ENCODE assay signal across 1 cellular context in the genomic region with DNA sequence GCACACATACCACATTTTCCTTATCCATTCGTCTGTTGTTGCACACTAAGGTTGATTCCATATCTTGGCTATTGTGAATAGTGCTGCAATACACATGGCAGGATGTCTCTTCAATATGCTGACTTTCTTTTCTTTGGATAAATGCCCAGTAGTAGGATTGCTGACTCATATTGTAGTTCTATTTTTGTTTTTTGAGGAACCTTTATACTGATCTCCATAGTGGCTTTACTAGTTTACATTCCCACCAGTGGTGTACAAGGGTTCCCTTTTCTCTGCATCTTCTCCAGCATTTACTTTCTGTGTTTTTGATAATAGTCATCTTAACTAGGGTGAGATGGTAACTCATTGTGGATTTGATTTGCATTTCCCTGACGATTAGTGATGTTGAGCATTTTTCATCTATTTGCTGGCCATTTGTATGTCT.
A peak's percentile ranks its signal among the peaks of the same experiment; 100 is the strongest.
TF ChIP-seq lines count a peak whose summit lies in the region.

No MANE protein-coding gene starts in this region.

TF ChIP-seq in K562, 482 proteins besides CTCF, POLR2A, EP300 and RAD21 (continued from another document):
- TF ChIP-seq CBX3 (IDR thresholded peaks at IDR 0.05; ENCODE audit: borderline replicate concordance in 1 of 2, low read length in 2 of 2): no peak; a peak in 1 of 3 replicates
- TF ChIP-seq BACH1 (tag; IDR thresholded peaks at IDR 0.05): peak; percentile 91
- peak; percentile 80 for TF ChIP-seq ARID1B (IDR thresholded peaks at IDR 0.05)
- peak; percentile 92 for TF ChIP-seq SMARCA5 (IDR thresholded peaks at IDR 0.05)
- peak; percentile 36; the same call in 1 of the 2 replicates for TF ChIP-seq SMARCC2 (IDR thresholded peaks at IDR 0.05; ENCODE audit: low read depth)
- no peak for TF ChIP-seq RFX5 (IDR thresholded peaks at IDR 0.05; ENCODE audit: low read depth, low read length)
- TF ChIP-seq EHMT2 (IDR thresholded peaks at IDR 0.05): peak; percentile 92
- TF ChIP-seq DPF2 (IDR thresholded peaks at IDR 0.05): peak; percentile 93
- peak in 1 of 2 experiments; percentile 24; a peak in 1 of 4 replicates for TF ChIP-seq RCOR1 (IDR thresholded peaks at IDR 0.05; ENCODE audit: borderline replicate concordance in 1 of 2, low read depth in 2 of 2, low read length in 2 of 2)
- 0 out of 4 replicates have a peak, but pooled peaks of 1 of the 2 experiments have one; percentile 29 for TF ChIP-seq TBL1XR1 (IDR thresholded peaks at IDR 0.05; ENCODE audit: low read length in 2 of 2)
- peak; percentile 24; the same call in 1 of the 2 replicates for TF ChIP-seq ATF7 (IDR thresholded peaks at IDR 0.05)
- TF ChIP-seq FOXA1 (IDR thresholded peaks at IDR 0.05; ENCODE audit: borderline replicate concordance): no peak
- peak; percentile 83 for TF ChIP-seq SMARCE1 (IDR thresholded peaks at IDR 0.05)
- peak; percentile 100 for TF ChIP-seq C11orf30 (IDR thresholded peaks at IDR 0.05; ENCODE audit: low read depth)
- TF ChIP-seq, protein P1, sequence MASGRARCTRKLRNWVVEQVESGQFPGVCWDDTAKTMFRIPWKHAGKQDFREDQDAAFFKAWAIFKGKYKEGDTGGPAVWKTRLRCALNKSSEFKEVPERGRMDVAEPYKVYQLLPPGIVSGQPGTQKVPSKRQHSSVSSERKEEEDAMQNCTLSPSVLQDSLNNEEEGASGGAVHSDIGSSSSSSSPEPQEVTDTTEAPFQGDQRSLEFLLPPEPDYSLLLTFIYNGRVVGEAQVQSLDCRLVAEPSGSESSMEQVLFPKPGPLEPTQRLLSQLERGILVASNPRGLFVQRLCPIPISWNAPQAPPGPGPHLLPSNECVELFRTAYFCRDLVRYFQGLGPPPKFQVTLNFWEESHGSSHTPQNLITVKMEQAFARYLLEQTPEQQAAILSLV (tag; IDR thresholded peaks at IDR 0.05): no peak
- no peak for TF ChIP-seq NCOA2 (IDR thresholded peaks at IDR 0.05; ENCODE audit: partially characterized antibody in 2 of 2)
- no peak for TF ChIP-seq ZNF124 (CRISPR knock-in tag; IDR thresholded peaks at IDR 0.05)
- TF ChIP-seq, protein P2, sequence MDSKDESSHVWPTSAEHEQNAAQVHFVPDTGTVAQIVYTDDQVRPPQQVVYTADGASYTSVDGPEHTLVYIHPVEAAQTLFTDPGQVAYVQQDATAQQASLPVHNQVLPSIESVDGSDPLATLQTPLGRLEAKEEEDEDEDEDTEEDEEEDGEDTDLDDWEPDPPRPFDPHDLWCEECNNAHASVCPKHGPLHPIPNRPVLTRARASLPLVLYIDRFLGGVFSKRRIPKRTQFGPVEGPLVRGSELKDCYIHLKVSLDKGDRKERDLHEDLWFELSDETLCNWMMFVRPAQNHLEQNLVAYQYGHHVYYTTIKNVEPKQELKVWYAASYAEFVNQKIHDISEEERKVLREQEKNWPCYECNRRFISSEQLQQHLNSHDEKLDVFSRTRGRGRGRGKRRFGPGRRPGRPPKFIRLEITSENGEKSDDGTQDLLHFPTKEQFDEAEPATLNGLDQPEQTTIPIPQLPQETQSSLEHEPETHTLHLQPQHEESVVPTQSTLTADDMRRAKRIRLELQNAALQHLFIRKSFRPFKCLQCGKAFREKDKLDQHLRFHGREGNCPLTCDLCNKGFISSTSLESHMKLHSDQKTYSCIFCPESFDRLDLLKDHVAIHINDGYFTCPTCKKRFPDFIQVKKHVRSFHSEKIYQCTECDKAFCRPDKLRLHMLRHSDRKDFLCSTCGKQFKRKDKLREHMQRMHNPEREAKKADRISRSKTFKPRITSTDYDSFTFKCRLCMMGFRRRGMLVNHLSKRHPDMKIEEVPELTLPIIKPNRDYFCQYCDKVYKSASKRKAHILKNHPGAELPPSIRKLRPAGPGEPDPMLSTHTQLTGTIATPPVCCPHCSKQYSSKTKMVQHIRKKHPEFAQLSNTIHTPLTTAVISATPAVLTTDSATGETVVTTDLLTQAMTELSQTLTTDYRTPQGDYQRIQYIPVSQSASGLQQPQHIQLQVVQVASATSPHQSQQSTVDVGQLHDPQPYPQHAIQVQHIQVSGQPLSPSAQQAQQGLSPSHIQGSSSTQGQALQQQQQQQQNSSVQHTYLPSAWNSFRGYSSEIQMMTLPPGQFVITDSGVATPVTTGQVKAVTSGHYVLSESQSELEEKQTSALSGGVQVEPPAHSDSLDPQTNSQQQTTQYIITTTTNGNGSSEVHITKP (IDR thresholded peaks at IDR 0.05; ENCODE audit: partially characterized antibody): peak; percentile 20
- TF ChIP-seq PYGO2 (tag; IDR thresholded peaks at IDR 0.05): no peak
- TF ChIP-seq, protein P3, sequence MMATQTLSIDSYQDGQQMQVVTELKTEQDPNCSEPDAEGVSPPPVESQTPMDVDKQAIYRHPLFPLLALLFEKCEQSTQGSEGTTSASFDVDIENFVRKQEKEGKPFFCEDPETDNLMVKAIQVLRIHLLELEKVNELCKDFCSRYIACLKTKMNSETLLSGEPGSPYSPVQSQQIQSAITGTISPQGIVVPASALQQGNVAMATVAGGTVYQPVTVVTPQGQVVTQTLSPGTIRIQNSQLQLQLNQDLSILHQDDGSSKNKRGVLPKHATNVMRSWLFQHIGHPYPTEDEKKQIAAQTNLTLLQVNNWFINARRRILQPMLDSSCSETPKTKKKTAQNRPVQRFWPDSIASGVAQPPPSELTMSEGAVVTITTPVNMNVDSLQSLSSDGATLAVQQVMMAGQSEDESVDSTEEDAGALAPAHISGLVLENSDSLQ (IDR thresholded peaks at IDR 0.05): 0 out of 2 replicates have a peak, but pooled peaks have one; percentile 15
- no peak for TF ChIP-seq SIN3A (IDR thresholded peaks at IDR 0.05; ENCODE audit: borderline replicate concordance in 2 of 2, control insufficient read depth in 1 of 2, low read depth in 2 of 2, low read length in 2 of 2)
- no peak for TF ChIP-seq GTF2E2 (tag; IDR thresholded peaks at IDR 0.05)
- TF ChIP-seq RBM25 (IDR thresholded peaks at IDR 0.05; ENCODE audit: low read depth, low read length, severe bottlenecking): peak; percentile 86
- TF ChIP-seq, protein P4, sequence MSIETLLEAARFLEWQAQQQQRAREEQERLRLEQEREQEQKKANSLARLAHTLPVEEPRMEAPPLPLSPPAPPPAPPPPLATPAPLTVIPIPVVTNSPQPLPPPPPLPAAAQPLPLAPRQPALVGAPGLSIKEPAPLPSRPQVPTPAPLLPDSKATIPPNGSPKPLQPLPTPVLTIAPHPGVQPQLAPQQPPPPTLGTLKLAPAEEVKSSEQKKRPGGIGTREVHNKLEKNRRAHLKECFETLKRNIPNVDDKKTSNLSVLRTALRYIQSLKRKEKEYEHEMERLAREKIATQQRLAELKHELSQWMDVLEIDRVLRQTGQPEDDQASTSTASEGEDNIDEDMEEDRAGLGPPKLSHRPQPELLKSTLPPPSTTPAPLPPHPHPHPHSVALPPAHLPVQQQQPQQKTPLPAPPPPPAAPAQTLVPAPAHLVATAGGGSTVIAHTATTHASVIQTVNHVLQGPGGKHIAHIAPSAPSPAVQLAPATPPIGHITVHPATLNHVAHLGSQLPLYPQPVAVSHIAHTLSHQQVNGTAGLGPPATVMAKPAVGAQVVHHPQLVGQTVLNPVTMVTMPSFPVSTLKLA (conservative IDR thresholded peaks at IDR 0.05): peak; percentile 56 to 71
- peak; percentile 12 for TF ChIP-seq MEIS2 (IDR thresholded peaks at IDR 0.05; ENCODE audit: partially characterized antibody)
- 0 out of 2 replicates have a peak, but pooled peaks have one; percentile 23 for TF ChIP-seq ZEB2 (IDR thresholded peaks at IDR 0.05)
- peak; percentile 57; the same call in 1 of the 2 replicates for TF ChIP-seq ZNF766 (CRISPR knock-in tag; conservative IDR thresholded peaks at IDR 0.05)
- TF ChIP-seq NR2C1 (IDR thresholded peaks at IDR 0.05): no peak
- no peak for TF ChIP-seq NR2C1 (tag; IDR thresholded peaks at IDR 0.05)
- peak in 1 of 2 experiments; percentile 54; a peak in 1 of 4 replicates for TF ChIP-seq ARNT (IDR thresholded peaks at IDR 0.05)
- no peak for TF ChIP-seq ZNF77 (CRISPR knock-in tag; IDR thresholded peaks at IDR 0.05)
- no peak for TF ChIP-seq U2AF2 (optimal IDR thresholded peaks at IDR 0.05; ENCODE audit: low read depth, low read length)
- TF ChIP-seq, protein P5, sequence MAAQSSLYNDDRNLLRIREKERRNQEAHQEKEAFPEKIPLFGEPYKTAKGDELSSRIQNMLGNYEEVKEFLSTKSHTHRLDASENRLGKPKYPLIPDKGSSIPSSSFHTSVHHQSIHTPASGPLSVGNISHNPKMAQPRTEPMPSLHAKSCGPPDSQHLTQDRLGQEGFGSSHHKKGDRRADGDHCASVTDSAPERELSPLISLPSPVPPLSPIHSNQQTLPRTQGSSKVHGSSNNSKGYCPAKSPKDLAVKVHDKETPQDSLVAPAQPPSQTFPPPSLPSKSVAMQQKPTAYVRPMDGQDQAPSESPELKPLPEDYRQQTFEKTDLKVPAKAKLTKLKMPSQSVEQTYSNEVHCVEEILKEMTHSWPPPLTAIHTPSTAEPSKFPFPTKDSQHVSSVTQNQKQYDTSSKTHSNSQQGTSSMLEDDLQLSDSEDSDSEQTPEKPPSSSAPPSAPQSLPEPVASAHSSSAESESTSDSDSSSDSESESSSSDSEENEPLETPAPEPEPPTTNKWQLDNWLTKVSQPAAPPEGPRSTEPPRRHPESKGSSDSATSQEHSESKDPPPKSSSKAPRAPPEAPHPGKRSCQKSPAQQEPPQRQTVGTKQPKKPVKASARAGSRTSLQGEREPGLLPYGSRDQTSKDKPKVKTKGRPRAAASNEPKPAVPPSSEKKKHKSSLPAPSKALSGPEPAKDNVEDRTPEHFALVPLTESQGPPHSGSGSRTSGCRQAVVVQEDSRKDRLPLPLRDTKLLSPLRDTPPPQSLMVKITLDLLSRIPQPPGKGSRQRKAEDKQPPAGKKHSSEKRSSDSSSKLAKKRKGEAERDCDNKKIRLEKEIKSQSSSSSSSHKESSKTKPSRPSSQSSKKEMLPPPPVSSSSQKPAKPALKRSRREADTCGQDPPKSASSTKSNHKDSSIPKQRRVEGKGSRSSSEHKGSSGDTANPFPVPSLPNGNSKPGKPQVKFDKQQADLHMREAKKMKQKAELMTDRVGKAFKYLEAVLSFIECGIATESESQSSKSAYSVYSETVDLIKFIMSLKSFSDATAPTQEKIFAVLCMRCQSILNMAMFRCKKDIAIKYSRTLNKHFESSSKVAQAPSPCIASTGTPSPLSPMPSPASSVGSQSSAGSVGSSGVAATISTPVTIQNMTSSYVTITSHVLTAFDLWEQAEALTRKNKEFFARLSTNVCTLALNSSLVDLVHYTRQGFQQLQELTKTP (IDR thresholded peaks at IDR 0.05; ENCODE audit: low read depth in 1 of 2, partially characterized antibody in 2 of 2): peak; percentile 33 to 63
- no peak for TF ChIP-seq ARHGAP35 (IDR thresholded peaks at IDR 0.05; ENCODE audit: partially characterized antibody)
- TF ChIP-seq HIVEP1 (CRISPR knock-in tag; IDR thresholded peaks at IDR 0.05): no peak
- TF ChIP-seq MYC (IDR thresholded peaks at IDR 0.05; ENCODE audit: low read depth, low read length): peak; percentile 57; the same call in 1 of the 2 replicates
- no peak for TF ChIP-seq MYC (CRISPR knock-in tag; IDR thresholded peaks at IDR 0.05; ENCODE audit: borderline replicate concordance, low read depth)
- TF ChIP-seq EP400 (IDR thresholded peaks at IDR 0.05): peak; percentile 66; the same call in 1 of the 2 replicates
- peak; percentile 100 for TF ChIP-seq ZNF316 (IDR thresholded peaks at IDR 0.05)
- TF ChIP-seq FOXM1 (IDR thresholded peaks at IDR 0.05; ENCODE audit: low read depth): peak; percentile 10; the same call in 1 of the 2 replicates
- TF ChIP-seq FOXM1 (CRISPR knock-in tag; IDR thresholded peaks at IDR 0.05; ENCODE audit: low read depth): no peak
- TF ChIP-seq ZBTB7A (IDR thresholded peaks at IDR 0.05; ENCODE audit: borderline replicate concordance, control insufficient read depth, low read depth, low read length): no peak
- peak; percentile 64 for TF ChIP-seq NFE2L1 (tag; IDR thresholded peaks at IDR 0.05; ENCODE audit: borderline replicate concordance, low read depth)
- TF ChIP-seq, protein P6, sequence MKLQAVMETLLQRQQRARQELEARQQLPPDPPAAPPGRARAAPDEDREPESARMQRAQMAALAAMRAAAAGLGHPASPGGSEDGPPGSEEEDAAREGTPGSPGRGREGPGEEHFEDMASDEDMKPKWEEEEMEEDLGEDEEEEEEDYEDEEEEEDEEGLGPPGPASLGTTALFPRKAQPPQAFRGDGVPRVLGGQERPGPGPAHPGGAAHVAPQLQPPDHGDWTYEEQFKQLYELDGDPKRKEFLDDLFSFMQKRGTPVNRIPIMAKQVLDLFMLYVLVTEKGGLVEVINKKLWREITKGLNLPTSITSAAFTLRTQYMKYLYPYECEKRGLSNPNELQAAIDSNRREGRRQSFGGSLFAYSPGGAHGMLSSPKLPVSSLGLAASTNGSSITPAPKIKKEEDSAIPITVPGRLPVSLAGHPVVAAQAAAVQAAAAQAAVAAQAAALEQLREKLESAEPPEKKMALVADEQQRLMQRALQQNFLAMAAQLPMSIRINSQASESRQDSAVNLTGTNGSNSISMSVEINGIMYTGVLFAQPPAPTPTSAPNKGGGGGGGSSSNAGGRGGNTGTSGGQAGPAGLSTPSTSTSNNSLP (IDR thresholded peaks at IDR 0.05; ENCODE audit: borderline replicate concordance, low read depth, low read length): peak; percentile 54; the same call in 1 of the 2 replicates
- peak; percentile 37; the same call in 1 of the 2 replicates for TF ChIP-seq CBFA2T3 (IDR thresholded peaks at IDR 0.05)
- peak; percentile 95 for TF ChIP-seq MAFF (IDR thresholded peaks at IDR 0.05; ENCODE audit: low read length)
- TF ChIP-seq, protein P7, sequence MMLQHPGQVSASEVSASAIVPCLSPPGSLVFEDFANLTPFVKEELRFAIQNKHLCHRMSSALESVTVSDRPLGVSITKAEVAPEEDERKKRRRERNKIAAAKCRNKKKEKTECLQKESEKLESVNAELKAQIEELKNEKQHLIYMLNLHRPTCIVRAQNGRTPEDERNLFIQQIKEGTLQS (IDR thresholded peaks at IDR 0.05): peak; percentile 73
- TF ChIP-seq, protein P7 (CRISPR knock-in tag; conservative IDR thresholded peaks at IDR 0.05): no peak
- TF ChIP-seq MTF1 (CRISPR knock-in tag; IDR thresholded peaks at IDR 0.05; ENCODE audit: borderline replicate concordance): no peak
- no peak for TF ChIP-seq ZNF347 (CRISPR knock-in tag; IDR thresholded peaks at IDR 0.05; ENCODE audit: low read depth)
- TF ChIP-seq HNRNPK (IDR thresholded peaks at IDR 0.05; ENCODE audit: low read depth, low read length, poor library complexity, severe bottlenecking): no peak
- no peak for TF ChIP-seq CCAR2 (IDR thresholded peaks at IDR 0.05; ENCODE audit: low read depth, low read length)
- TF ChIP-seq MAFK (IDR thresholded peaks at IDR 0.05; ENCODE audit: low read length): peak; percentile 95
- no peak for TF ChIP-seq KAT8 (IDR thresholded peaks at IDR 0.05; ENCODE audit: low read depth)
- peak; percentile 92 for TF ChIP-seq MEF2A (IDR thresholded peaks at IDR 0.05; ENCODE audit: control insufficient read depth, low read depth, low read length)
- peak; percentile 94 for TF ChIP-seq NFIC (IDR thresholded peaks at IDR 0.05)
